ENCODE assay signal across 18 cellular contexts in the genomic region with DNA sequence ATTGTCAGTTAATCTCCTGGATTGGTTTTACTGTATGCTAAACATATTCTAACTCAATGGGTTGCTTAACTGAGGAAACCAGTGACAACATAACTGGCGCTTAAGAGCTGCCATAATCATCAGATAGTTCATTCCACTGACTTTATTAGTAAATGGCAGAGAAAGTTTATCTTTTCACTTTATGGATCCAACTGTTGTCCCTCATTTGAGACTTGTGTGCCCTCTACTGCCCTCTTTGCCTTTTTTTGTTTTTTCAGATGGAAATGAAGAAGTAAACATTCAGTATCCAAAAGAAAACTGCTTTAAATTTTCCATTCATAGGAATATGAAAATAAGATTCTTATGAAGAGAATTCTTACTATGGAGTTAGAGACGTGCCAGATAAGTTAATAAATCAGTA.
DNase-seq lines count a peak whose midpoint lies in the region; ATAC-seq and TF ChIP-seq lines count a peak whose summit lies in the region.
"Had no signal": no experiment of that assay in that cellular context is flagged by ENCODE, and none has a peak within 500 bp of the region (broad histone marks: within the 10 kb centered on the region; RNA-seq: fewer than 3 reads in every experiment).

No MANE protein-coding gene starts in this region.

- RAD21 ChIA-PET in HCT116 (lab: Charles Lee; ENCODE audit: low non-redundant PET in 1 of 2, low total read pairs in 2 of 2, uncharacterized antibody in 2 of 2, unreplicated experiment in 2 of 2) = no interaction called here

- intact Hi-C loops in HCT116 (cut with micrococcal nuclease) (no loop called here), uterus (cut with DNase I; ENCODE audit: low total_unique reads) (no loop called here)

- H2AFZ ChIP-seq in HCT116 (ENCODE audit: low read depth, low read length, poor library complexity, severe bottlenecking) = no peak overlapping the region

- H3K4me2 ChIP-seq in HCT116 (ENCODE audit: low read length) = peak overlapping the region; percentile 31; the same call in 1 of the 2 replicates

- no peaks in the 10 kb centered on the region for H3K79me2 ChIP-seq in HCT116 (ENCODE audit: insufficient read depth, low read length)

- ATAC-seq in HCT116 (no peak; the same call in 1 of the 2 replicates), HG02840 (IDR thresholded peaks at IDR 0.05; ENCODE audit: low FRiP score, unreplicated experiment) (no peak), HG03442 (IDR thresholded peaks at IDR 0.05; ENCODE audit: unreplicated experiment) (no peak)

- peak; percentile 25; the same call in 1 of the 2 replicates for TF ChIP-seq RAD21 in HCT116 (IDR thresholded peaks at IDR 0.05; ENCODE audit: low read depth)

- peak; percentile 1 for DNase-seq in NCI-H1092 treated with DMSO at 0.1 percent for 48 hours (lab: John Stamatoyannopoulos, UW)
- no peak for DNase-seq in NCI-H1092 (lab: John Stamatoyannopoulos, UW)
- no peak for DNase-seq in HCT116 (ENCODE audit: low read depth, low spot score)
- DNase-seq in OCI-M1 (lab: John Stamatoyannopoulos, UW) = peak; percentile 29
- DNase-seq in fibroblast of villous mesenchyme (ENCODE audit: low read depth) = peak; percentile 7
- no peak for DNase-seq in uterus
- DNase-seq: DMS153, EL, HFFc6, Karpas-422, NCI-H1694, NCI-H345, NCI-H69, Right ventricle myocardium superior had no signal

- CTCF ChIA-PET in HCT116 (lab: Charles Lee) = interaction anchor here (0.7 kb wide), 1 partner anchor 135 kb away, joined by 3 read pairs; no protein-coding TSS in a partner anchor

- H3K27me3 ChIP-seq in HCT116 (ENCODE audit: insufficient read depth, low read length) = no peaks in the 10 kb centered on the region
- H3K27me3 ChIP-seq in uterus = no peaks in the 10 kb centered on the region
- H3K27me3 ChIP-seq: BLaER1 treated with 17β-estradiol and CSF1 and Interleukin-3, amounts not matched to agents 10 nM and 100 nM; Peyer's patch had no signal

- TF ChIP-seq POLR2A in HCT116 (IDR thresholded peaks at IDR 0.05; ENCODE audit: borderline replicate concordance, extremely low read depth, insufficient read depth, insufficient read length) (no peak), uterus (IDR thresholded peaks at IDR 0.05) (no peak)

- H3K27ac ChIP-seq in HCT116 (ENCODE audit: low read depth, low read length) (no peak overlapping the region), uterus (no peak overlapping the region)
- H3K27ac ChIP-seq: Peyer's patch had no signal

- no peaks in the 10 kb centered on the region for H4K20me1 ChIP-seq in HCT116 (ENCODE audit: insufficient read depth)
- H4K20me1 ChIP-seq: BLaER1 treated with 17β-estradiol and CSF1 and Interleukin-3, amounts not matched to agents 10 nM and 100 nM had no signal

- H3K4me3 ChIP-seq in HCT116 (replicated peaks in 1 of 2; ENCODE audit: low read depth in 1 of 2, low read length in 2 of 2) (no peak overlapping the region), fibroblast of villous mesenchyme (ENCODE audit: low read depth, low read length) (no peak overlapping the region), uterus (no peak overlapping the region)
- H3K4me3 ChIP-seq: BLaER1 treated with 17β-estradiol and CSF1 and Interleukin-3, amounts not matched to agents 10 nM and 100 nM; Peyer's patch had no signal

- H3K4me1 ChIP-seq in HCT116 (ENCODE audit: control insufficient read depth in 1 of 2, insufficient read depth in 2 of 2, low read length in 2 of 2) = peaks cover 10 to 12% of the 10 kb centered on the region in 2 experiments
- no peaks in the 10 kb centered on the region for H3K4me1 ChIP-seq in uterus
- H3K4me1 ChIP-seq: Peyer's patch had no signal

- POLR2A ChIA-PET in HCT116 (lab: Charles Lee) = no interaction called here

- no peaks in the 10 kb centered on the region for H3K36me3 ChIP-seq in HCT116 (ENCODE audit: control insufficient read depth in 1 of 2, insufficient read depth in 2 of 2, low read length in 2 of 2)
- H3K36me3 ChIP-seq in uterus = no peaks in the 10 kb centered on the region
- H3K36me3 ChIP-seq: Peyer's patch had no signal

- H3K9me2 ChIP-seq in HCT116 (ENCODE audit: insufficient read depth) = 0 out of 2 replicates have a peak, but pooled peaks cover 3% of the 10 kb centered on the region

- H3K9me3 ChIP-seq in HCT116 (ENCODE audit: control insufficient read depth in 1 of 2, insufficient read depth in 1 of 2, low read depth in 1 of 2, low read length in 2 of 2) (no peaks in the 10 kb centered on the region), uterus (no peaks in the 10 kb centered on the region)
- H3K9me3 ChIP-seq: BLaER1 treated with 17β-estradiol and CSF1 and Interleukin-3, amounts not matched to agents 10 nM and 100 nM; Peyer's patch had no signal

- TF ChIP-seq CTCF in HCT116 (IDR thresholded peaks at IDR 0.05 in 2 of 3, conservative IDR thresholded peaks at IDR 0.05 in 1 of 3; ENCODE audit: borderline replicate concordance in 1 of 3, insufficient read depth in 1 of 3, low read depth in 2 of 3, low read length in 2 of 3) (no peak), fibroblast of villous mesenchyme (IDR thresholded peaks at IDR 0.05; ENCODE audit: insufficient read depth, low read depth, low read length) (no peak), uterus (IDR thresholded peaks at IDR 0.05) (no peak)

- BruUV-seq in HCT116 (replicated peaks; lab: Mats Ljungman, UMichigan) = no TSS peak

- H3K9ac ChIP-seq in HCT116 (ENCODE audit: low read length) = no peak overlapping the region
- H3K9ac ChIP-seq: BLaER1 treated with 17β-estradiol and CSF1 and Interleukin-3, amounts not matched to agents 10 nM and 100 nM had no signal

TF ChIP-seq in HCT116, 20 proteins besides CTCF, POLR2A, EP300 and RAD21:
- TF ChIP-seq SP1 (IDR thresholded peaks at IDR 0.05; ENCODE audit: low read depth) (no peak), EGR1 (IDR thresholded peaks at IDR 0.05; ENCODE audit: low read depth) (no peak), TCF7L2 (IDR thresholded peaks at IDR 0.05; ENCODE audit: borderline replicate concordance, extremely low read depth, insufficient read depth, insufficient read length) (no peak), SRF (IDR thresholded peaks at IDR 0.05; ENCODE audit: low read depth) (no peak), YY1 (IDR thresholded peaks at IDR 0.05; ENCODE audit: extremely low read depth, insufficient replicate concordance, low read depth, low read length) (no peak), JUND (IDR thresholded peaks at IDR 0.05) (no peak), FOSL1 (IDR thresholded peaks at IDR 0.05; ENCODE audit: low read depth) (no peak), CBX3 (IDR thresholded peaks at IDR 0.05; ENCODE audit: low read depth) (no peak), ZFX (IDR thresholded peaks at IDR 0.05) (no peak)
- TF ChIP-seq, protein P1, sequence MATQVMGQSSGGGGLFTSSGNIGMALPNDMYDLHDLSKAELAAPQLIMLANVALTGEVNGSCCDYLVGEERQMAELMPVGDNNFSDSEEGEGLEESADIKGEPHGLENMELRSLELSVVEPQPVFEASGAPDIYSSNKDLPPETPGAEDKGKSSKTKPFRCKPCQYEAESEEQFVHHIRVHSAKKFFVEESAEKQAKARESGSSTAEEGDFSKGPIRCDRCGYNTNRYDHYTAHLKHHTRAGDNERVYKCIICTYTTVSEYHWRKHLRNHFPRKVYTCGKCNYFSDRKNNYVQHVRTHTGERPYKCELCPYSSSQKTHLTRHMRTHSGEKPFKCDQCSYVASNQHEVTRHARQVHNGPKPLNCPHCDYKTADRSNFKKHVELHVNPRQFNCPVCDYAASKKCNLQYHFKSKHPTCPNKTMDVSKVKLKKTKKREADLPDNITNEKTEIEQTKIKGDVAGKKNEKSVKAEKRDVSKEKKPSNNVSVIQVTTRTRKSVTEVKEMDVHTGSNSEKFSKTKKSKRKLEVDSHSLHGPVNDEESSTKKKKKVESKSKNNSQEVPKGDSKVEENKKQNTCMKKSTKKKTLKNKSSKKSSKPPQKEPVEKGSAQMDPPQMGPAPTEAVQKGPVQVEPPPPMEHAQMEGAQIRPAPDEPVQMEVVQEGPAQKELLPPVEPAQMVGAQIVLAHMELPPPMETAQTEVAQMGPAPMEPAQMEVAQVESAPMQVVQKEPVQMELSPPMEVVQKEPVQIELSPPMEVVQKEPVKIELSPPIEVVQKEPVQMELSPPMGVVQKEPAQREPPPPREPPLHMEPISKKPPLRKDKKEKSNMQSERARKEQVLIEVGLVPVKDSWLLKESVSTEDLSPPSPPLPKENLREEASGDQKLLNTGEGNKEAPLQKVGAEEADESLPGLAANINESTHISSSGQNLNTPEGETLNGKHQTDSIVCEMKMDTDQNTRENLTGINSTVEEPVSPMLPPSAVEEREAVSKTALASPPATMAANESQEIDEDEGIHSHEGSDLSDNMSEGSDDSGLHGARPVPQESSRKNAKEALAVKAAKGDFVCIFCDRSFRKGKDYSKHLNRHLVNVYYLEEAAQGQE (IDR thresholded peaks at IDR 0.05; ENCODE audit: low read depth) = no peak

Comparison
In these comparisons a context has a peak if more than half of its experiments do, and no peak if none do; other contexts are left out.
1. DNase-seq: peak in NCI-H1092 treated with DMSO at 0.1 percent for 48 hours (single experiment), OCI-M1 (single experiment) and fibroblast of villous mesenchyme (single experiment); none in NCI-H1092 (single experiment), HCT116 (single experiment) and uterus (0 of 2).